ENCODE assay signal across 16 cellular contexts in the genomic region with DNA sequence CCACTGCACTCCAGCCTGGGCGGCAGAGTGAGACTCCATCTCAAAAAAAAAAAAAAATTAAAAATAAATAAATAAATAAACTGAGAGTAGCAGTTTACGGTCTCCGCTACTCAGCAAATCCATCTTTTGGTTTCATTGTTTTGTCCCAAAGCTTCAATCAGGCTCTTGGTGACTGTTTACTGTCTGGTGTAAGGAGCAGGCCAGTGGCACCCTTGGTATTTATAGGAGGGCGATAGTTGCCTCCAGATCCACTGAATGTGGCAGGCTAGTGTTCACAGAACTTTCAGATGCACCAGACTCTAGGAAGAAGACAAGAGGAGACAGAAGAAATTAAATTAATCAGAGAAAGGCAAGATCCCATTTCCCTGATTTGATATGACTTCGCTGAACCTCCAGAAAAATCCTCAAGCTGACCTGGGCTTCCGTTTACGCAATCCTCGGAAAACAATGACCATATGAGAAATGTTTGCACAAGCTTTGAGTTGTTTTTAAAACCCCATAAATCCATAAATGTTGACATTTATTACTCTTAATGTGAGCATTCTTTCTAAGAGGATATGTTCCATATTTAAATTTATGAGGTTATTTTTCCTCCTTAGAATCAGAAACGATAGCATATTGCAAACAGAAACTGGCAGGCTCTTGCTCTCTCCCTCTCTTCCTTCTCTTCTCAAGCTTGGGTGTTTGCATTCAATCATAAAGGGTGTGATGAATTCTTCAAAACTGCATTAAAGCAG. TPM values are rescaled to one million over a fixed set of nuclear protein-coding genes. Genes with fewer than 3 reads are reported as not detected.
A peak's percentile ranks its signal among the peaks of the same experiment; 100 is the strongest.
DNase-seq lines count a peak whose midpoint lies in the region; ATAC-seq and TF ChIP-seq lines count a peak whose summit lies in the region.
"Had no signal": no experiment of that assay in that cellular context is flagged by ENCODE, and none has a peak within 500 bp of the region (broad histone marks: within the 10 kb centered on the region; RNA-seq: fewer than 3 reads in every experiment).

No MANE protein-coding gene starts in this region.

- peak; percentile 67 for DNase-seq in DMS114 treated with DMSO at 0.1 percent for 48 hours (lab: John Stamatoyannopoulos, UW; ENCODE audit: unreplicated experiment)
- peak; percentile 91 for DNase-seq in LoVo (ENCODE audit: low spot score)
- DNase-seq in WTC11 (ENCODE audit: low spot score): no peak
- no peak for DNase-seq in mesendoderm
- DNase-seq in H9: no peak
- DNase-seq in WERI-Rb-1: no peak
- DNase-seq: activated CD4-positive, alpha-beta T cell treated with anti-CD3 and anti-CD28 coated beads for 48 hours; dorsolateral prefrontal cortex; GF-D8; natural killer cell; NK-92 treated with Interleukin-12 subunit alpha and Interleukin-12 subunit beta, amount 100 ng/mL, for 24 hours; T-cell had no signal

- H3K18ac ChIP-seq in mesendoderm (ENCODE audit: low read length) (peak overlapping the region; percentile 12), H9 (ENCODE audit: insufficient read length, low read depth, low read length) (no peak overlapping the region)

- H3K14ac ChIP-seq in H9 (ENCODE audit: insufficient read depth, low read length): no peak overlapping the region

- H3K27ac ChIP-seq in mesendoderm (ENCODE audit: low read depth, low read length) (no peak overlapping the region), H9 (ENCODE audit: insufficient read length, low read depth, low read length) (no peak overlapping the region), WERI-Rb-1 (no peak overlapping the region)
- H3K27ac ChIP-seq: BLaER1 treated with 17β-estradiol and CSF1 and Interleukin-3, amounts not matched to agents 10 nM and 100 nM; dorsolateral prefrontal cortex had no signal

- H3K23ac ChIP-seq in mesendoderm (ENCODE audit: low read length): no peak overlapping the region
- H3K23ac ChIP-seq in H9 (ENCODE audit: insufficient read length, low read depth, low read length): no peak overlapping the region

- H3K4me2 ChIP-seq in mesendoderm (ENCODE audit: low read length): no peak overlapping the region
- no peak overlapping the region for H3K4me2 ChIP-seq in H9 (ENCODE audit: insufficient read depth, insufficient read length, low read length)
- H3K4me2 ChIP-seq: BLaER1 treated with 17β-estradiol and CSF1 and Interleukin-3, amounts not matched to agents 10 nM and 100 nM had no signal

- TF ChIP-seq CTCF in WTC11 (IDR thresholded peaks at IDR 0.05) (no peak), H9 (conservative IDR thresholded peaks at IDR 0.05) (no peak), WERI-Rb-1 (IDR thresholded peaks at IDR 0.05; ENCODE audit: low read depth, low read length) (no peak)

- H3K4me1 ChIP-seq in mesendoderm (ENCODE audit: control insufficient read depth, low read depth, low read length) (peaks cover 2% of the 10 kb centered on the region), H9 (ENCODE audit: insufficient read depth, low read length) (no peaks in the 10 kb centered on the region)

- no peaks in the 10 kb centered on the region for H3K23me2 ChIP-seq in H9 (ENCODE audit: insufficient read length, low read depth, low read length, poor library complexity, severe bottlenecking)

- H2BK120ac ChIP-seq in mesendoderm (ENCODE audit: low read depth, low read length): no peak overlapping the region
- no peak overlapping the region for H2BK120ac ChIP-seq in H9 (ENCODE audit: low read depth, low read length, poor library complexity, severe bottlenecking)

- ATAC-seq in WTC11: no peak
- no peak for ATAC-seq in HG03460 (IDR thresholded peaks at IDR 0.05; ENCODE audit: unreplicated experiment)
- no peak for ATAC-seq in HG03280 (IDR thresholded peaks at IDR 0.05; ENCODE audit: unreplicated experiment)
- ATAC-seq: natural killer cell, sciatic nerve, T-cell had no signal

- no peaks in the 10 kb centered on the region for H3K27me3 ChIP-seq in mesendoderm (ENCODE audit: insufficient read depth, low read length, poor library complexity)
- H3K27me3 ChIP-seq in H9 (ENCODE audit: insufficient read depth, low read length): no peaks in the 10 kb centered on the region
- peaks cover 50% of the 10 kb centered on the region for H3K27me3 ChIP-seq in WERI-Rb-1 (ENCODE audit: insufficient read depth, low read depth, severe bottlenecking)
- H3K27me3 ChIP-seq: BLaER1 treated with 17β-estradiol and CSF1 and Interleukin-3, amounts not matched to agents 10 nM and 100 nM had no signal

- H3K9ac ChIP-seq in mesendoderm (ENCODE audit: low read length) (no peak overlapping the region), H9 (ENCODE audit: extremely low read depth, insufficient read length, low read length) (no peak overlapping the region)
- H3K9ac ChIP-seq: BLaER1 treated with 17β-estradiol and CSF1 and Interleukin-3, amounts not matched to agents 10 nM and 100 nM had no signal

- H2AK5ac ChIP-seq in mesendoderm (ENCODE audit: low read length) (no peak overlapping the region), H9 (ENCODE audit: insufficient read length, low read length) (no peak overlapping the region)

- H3K27ac Mint-ChIP-seq in WTC11 (peak overlapping the region; percentile 76; the same call in 1 of the 2 replicates), H9 (peak overlapping the region in 1 of 3 experiments; percentile 26; a peak in 2 of 7 replicates)
- H3K27ac Mint-ChIP-seq: natural killer cell, T-cell had no signal

- H3K36me3 Mint-ChIP-seq in WTC11 (peaks cover 27% of the 10 kb centered on the region), H9 (ENCODE audit: insufficient read depth in 1 of 3, low read depth in 3 of 3) (peaks cover 9 to 18% (median 12%) of the 10 kb centered on the region in 3 experiments)
- H3K36me3 Mint-ChIP-seq: natural killer cell, T-cell had no signal

- no peak overlapping the region for H2BK20ac ChIP-seq in H9 (ENCODE audit: low read depth, low read length, poor library complexity, severe bottlenecking)

- no peak overlapping the region for H4K91ac ChIP-seq in H9 (ENCODE audit: insufficient read length, low read depth, low read length)

- no peaks in the 10 kb centered on the region for H3K79me1 ChIP-seq in mesendoderm (ENCODE audit: low read length)
- H3K79me1 ChIP-seq in H9 (ENCODE audit: insufficient read depth, low read depth, low read length, poor library complexity, severe bottlenecking): no peaks in the 10 kb centered on the region

- H3K79me2 ChIP-seq in mesendoderm (ENCODE audit: control insufficient read depth, insufficient read depth, low read length) (no peaks in the 10 kb centered on the region), H9 (ENCODE audit: insufficient read depth, low read length) (no peaks in the 10 kb centered on the region)

- WGBS in mesendoderm (ENCODE audit: extremely low coverage, insufficient coverage, low lambda C conversion rate): no CpG with 5 or more reads among the region's 9 CpGs
- no CpG with 5 or more reads among the region's 9 CpGs for WGBS in H9 (ENCODE audit: extremely low coverage, insufficient read length, low lambda C conversion rate)

- no peak overlapping the region for H2BK12ac ChIP-seq in H9 (ENCODE audit: insufficient read length, low read depth, low read length)

- H4K8ac ChIP-seq in mesendoderm (ENCODE audit: low read depth, low read length): no peak overlapping the region
- no peak overlapping the region for H4K8ac ChIP-seq in H9 (replicated peaks; ENCODE audit: insufficient read length, low read depth, low read length)

- peaks cover 38% of the 10 kb centered on the region for H3K4me1 Mint-ChIP-seq in WTC11
- peaks cover 33 to 38% of the 10 kb centered on the region in 2 experiments for H3K4me1 Mint-ChIP-seq in H9
- H3K4me1 Mint-ChIP-seq: T-cell had no signal

- H3K56ac ChIP-seq in mesendoderm (ENCODE audit: low read length) (peak overlapping the region; percentile 22), H9 (ENCODE audit: insufficient read length, low read depth, low read length) (no peak overlapping the region)

- H3T11ph ChIP-seq in H9 (ENCODE audit: low read length): no peak overlapping the region

- no peak overlapping the region for H2BK15ac ChIP-seq in mesendoderm (replicated peaks; ENCODE audit: low read depth)
- H2BK15ac ChIP-seq in H9 (ENCODE audit: low read depth, low read length): no peak overlapping the region

- H3K4me3 Mint-ChIP-seq in WTC11 (no peak overlapping the region), H9 (no peak overlapping the region)
- H3K4me3 Mint-ChIP-seq: natural killer cell, T-cell had no signal

- H3K27me3 Mint-ChIP-seq in WTC11 (ENCODE audit: low read depth): peaks cover 3% of the 10 kb centered on the region; the same call in 1 of the 2 replicates
- H3K27me3 Mint-ChIP-seq in H9 (ENCODE audit: low read depth): peaks cover 2% of the 10 kb centered on the region; the same call in 1 of the 2 replicates

- H3K36me3 ChIP-seq in mesendoderm (ENCODE audit: control insufficient read depth, insufficient read depth, low read length) (no peaks in the 10 kb centered on the region), WERI-Rb-1 (no peaks in the 10 kb centered on the region)
- H3K36me3 ChIP-seq: BLaER1 treated with 17β-estradiol and CSF1 and Interleukin-3, amounts not matched to agents 10 nM and 100 nM had no signal

- H3K4me3 ChIP-seq in mesendoderm (ENCODE audit: low read length): no peak overlapping the region
- no peak overlapping the region for H3K4me3 ChIP-seq in WERI-Rb-1 (ENCODE audit: low read depth, low read length)
- H3K4me3 ChIP-seq: BLaER1 treated with 17β-estradiol and CSF1 and Interleukin-3, amounts not matched to agents 10 nM and 100 nM; dorsolateral prefrontal cortex had no signal

- H2BK5ac ChIP-seq in mesendoderm (ENCODE audit: low read length) (no peak overlapping the region), H9 (ENCODE audit: insufficient read length, low read length) (no peak overlapping the region)

- no peak overlapping the region for H4K5ac ChIP-seq in mesendoderm (ENCODE audit: low read length)
- H4K5ac ChIP-seq in H9 (ENCODE audit: insufficient read length, low read depth, low read length): no peak overlapping the region

- H3K9me3 ChIP-seq in H9 (ENCODE audit: control insufficient read depth, low read depth, low read length) (no peaks in the 10 kb centered on the region), WERI-Rb-1 (ENCODE audit: severe bottlenecking) (peaks cover 7% of the 10 kb centered on the region)

- no peak overlapping the region for H2AFZ ChIP-seq in H9 (ENCODE audit: low read length)

- CTCF ChIA-PET in WTC11 (lab: Charles Lee): interaction anchor here (0.5 to 2.0 kb wide), 2 partner anchors 9 to 137 kb away, joined by 3 to 8 read pairs; no protein-coding TSS in a partner anchor

- H3K9me3 Mint-ChIP-seq in WTC11 (peaks cover 21% of the 10 kb centered on the region), H9 (peaks cover 23 to 24% of the 10 kb centered on the region in 2 experiments)
- H3K9me3 Mint-ChIP-seq: natural killer cell had no signal

- H3K4ac ChIP-seq in mesendoderm (ENCODE audit: low read depth, low read length): no peak overlapping the region
- no peak overlapping the region for H3K4ac ChIP-seq in H9 (ENCODE audit: low read depth, low read length)

- POLR2A ChIA-PET in WTC11 (lab: Charles Lee): no interaction called here

- H4K20me1 ChIP-seq in H9 (ENCODE audit: control insufficient read depth, insufficient read depth, insufficient read length): no peaks in the 10 kb centered on the region
- H4K20me1 ChIP-seq: BLaER1 treated with 17β-estradiol and CSF1 and Interleukin-3, amounts not matched to agents 10 nM and 100 nM had no signal

RNA-seq across cellular contexts. Expression of gene MUC3A, which starts 7.1 kb away (rescaled TPM):
- 50.6 to 74.8 TPM (median 67.2 TPM) in 3 replicates for total RNA-seq in WTC11 (2021)
- 75.9 TPM for polyA plus RNA-seq in mesendoderm (2013, experiment 1 of 2)
- 72.9 TPM for polyA plus RNA-seq in mesendoderm (2013, experiment 2 of 2)
- 27.4 and 29.2 TPM in 2 replicates for total RNA-seq in H9 (2021)

RNA-seq across cellular contexts. Expression of gene MUC12, which starts 27.2 kb away (rescaled TPM):
- total RNA-seq in WTC11 (2021): 5.7 to 6.5 TPM (median 5.8 TPM) in 3 replicates
- 4.6 TPM for polyA plus RNA-seq in mesendoderm (2013, experiment 1 of 2)
- polyA plus RNA-seq in mesendoderm (2013, experiment 2 of 2): 5.6 TPM
- total RNA-seq in H9 (2021): 11.5 and 12.2 TPM in 2 replicates
- total RNA-seq: sciatic nerve had no signal

RNA-seq across cellular contexts. Expression of gene ACHE, which starts 46.5 kb away (rescaled TPM):
- total RNA-seq in WTC11 (2021) (6.4 to 7.7 TPM (median 6.6 TPM) in 3 replicates), H9 (2021) (5.7 and 7.0 TPM in 2 replicates)
- polyA plus RNA-seq in mesendoderm (2013, experiment 1 of 2): 25.8 TPM
- polyA plus RNA-seq in mesendoderm (2013, experiment 2 of 2): 24.9 TPM

RNA-seq across cellular contexts. Expression of gene UFSP1, which starts 52.7 kb away (rescaled TPM):
- total RNA-seq in WTC11 (2021) (3.9 to 4.8 TPM (median 4.6 TPM) in 3 replicates), H9 (2021) (4.3 and 4.6 TPM in 2 replicates)
- polyA plus RNA-seq in mesendoderm (2013, experiment 1 of 2): 2.1 TPM
- 2.2 TPM for polyA plus RNA-seq in mesendoderm (2013, experiment 2 of 2)

Comparison
In these comparisons a context has a peak if more than half of its experiments do, and no peak if none do; other contexts are left out.
1. DNase-seq: peak in DMS114 treated with DMSO at 0.1 percent for 48 hours (single experiment) and LoVo (single experiment); none in WTC11 (single experiment), mesendoderm (single experiment), H9 (single experiment) and WERI-Rb-1 (single experiment).